ENCODE assay signal across 2 cellular contexts in the genomic region with DNA sequence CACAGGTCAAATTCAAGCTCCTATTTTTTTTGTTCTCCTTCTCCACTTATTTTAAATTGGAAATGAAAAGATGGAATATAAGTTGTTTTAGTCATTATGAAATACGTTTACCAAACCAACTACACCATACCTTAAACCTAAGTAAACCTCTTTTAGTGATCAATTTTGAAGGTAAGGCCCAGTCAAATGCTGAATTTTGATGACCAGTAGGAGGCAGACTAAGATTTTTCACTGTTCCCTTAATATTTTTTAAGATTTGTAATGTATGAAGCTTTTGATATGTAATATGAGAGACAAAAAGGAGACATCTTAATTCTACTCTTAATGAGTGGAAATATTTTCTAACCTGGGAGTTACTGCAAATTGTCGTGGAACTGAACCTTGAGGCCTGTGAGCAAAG.
TF ChIP-seq lines count a peak whose summit lies in the region.

No MANE protein-coding gene starts in this region.

TF ChIP-seq in SK-N-SH, 30 proteins besides CTCF, POLR2A, EP300 and RAD21 (continued from another document):
- TF ChIP-seq, protein P1, sequence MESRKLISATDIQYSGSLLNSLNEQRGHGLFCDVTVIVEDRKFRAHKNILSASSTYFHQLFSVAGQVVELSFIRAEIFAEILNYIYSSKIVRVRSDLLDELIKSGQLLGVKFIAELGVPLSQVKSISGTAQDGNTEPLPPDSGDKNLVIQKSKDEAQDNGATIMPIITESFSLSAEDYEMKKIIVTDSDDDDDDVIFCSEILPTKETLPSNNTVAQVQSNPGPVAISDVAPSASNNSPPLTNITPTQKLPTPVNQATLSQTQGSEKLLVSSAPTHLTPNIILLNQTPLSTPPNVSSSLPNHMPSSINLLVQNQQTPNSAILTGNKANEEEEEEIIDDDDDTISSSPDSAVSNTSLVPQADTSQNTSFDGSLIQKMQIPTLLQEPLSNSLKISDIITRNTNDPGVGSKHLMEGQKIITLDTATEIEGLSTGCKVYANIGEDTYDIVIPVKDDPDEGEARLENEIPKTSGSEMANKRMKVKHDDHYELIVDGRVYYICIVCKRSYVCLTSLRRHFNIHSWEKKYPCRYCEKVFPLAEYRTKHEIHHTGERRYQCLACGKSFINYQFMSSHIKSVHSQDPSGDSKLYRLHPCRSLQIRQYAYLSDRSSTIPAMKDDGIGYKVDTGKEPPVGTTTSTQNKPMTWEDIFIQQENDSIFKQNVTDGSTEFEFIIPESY (IDR thresholded peaks at IDR 0.05; ENCODE audit: borderline replicate concordance, low read depth) = no peak
- TF ChIP-seq, protein P2, sequence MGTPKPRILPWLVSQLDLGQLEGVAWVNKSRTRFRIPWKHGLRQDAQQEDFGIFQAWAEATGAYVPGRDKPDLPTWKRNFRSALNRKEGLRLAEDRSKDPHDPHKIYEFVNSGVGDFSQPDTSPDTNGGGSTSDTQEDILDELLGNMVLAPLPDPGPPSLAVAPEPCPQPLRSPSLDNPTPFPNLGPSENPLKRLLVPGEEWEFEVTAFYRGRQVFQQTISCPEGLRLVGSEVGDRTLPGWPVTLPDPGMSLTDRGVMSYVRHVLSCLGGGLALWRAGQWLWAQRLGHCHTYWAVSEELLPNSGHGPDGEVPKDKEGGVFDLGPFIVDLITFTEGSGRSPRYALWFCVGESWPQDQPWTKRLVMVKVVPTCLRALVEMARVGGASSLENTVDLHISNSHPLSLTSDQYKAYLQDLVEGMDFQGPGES (IDR thresholded peaks at IDR 0.05; ENCODE audit: low read depth, low read length) = no peak
- no peak for TF ChIP-seq MXI1 (IDR thresholded peaks at IDR 0.05; ENCODE audit: low read depth, low read length)
- TF ChIP-seq, protein P3, sequence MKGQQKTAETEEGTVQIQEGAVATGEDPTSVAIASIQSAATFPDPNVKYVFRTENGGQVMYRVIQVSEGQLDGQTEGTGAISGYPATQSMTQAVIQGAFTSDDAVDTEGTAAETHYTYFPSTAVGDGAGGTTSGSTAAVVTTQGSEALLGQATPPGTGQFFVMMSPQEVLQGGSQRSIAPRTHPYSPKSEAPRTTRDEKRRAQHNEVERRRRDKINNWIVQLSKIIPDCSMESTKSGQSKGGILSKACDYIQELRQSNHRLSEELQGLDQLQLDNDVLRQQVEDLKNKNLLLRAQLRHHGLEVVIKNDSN (IDR thresholded peaks at IDR 0.05; ENCODE audit: borderline replicate concordance, low read depth) = no peak

TF ChIP-seq in SK-N-SH treated with all-trans-retinoic acid at 6 μM for 48 hours, 23 proteins besides CTCF, POLR2A, EP300 and RAD21 (continued from another document):
- TF ChIP-seq ARNTL (CRISPR knock-in tag; IDR thresholded peaks at IDR 0.05; ENCODE audit: borderline replicate concordance, low read depth) = no peak
- TF ChIP-seq ISL1 (CRISPR knock-in tag; IDR thresholded peaks at IDR 0.05) = no peak
- TF ChIP-seq RARB (CRISPR knock-in tag; IDR thresholded peaks at IDR 0.05) = no peak
- no peak for TF ChIP-seq ZFP3 (CRISPR knock-in tag; IDR thresholded peaks at IDR 0.05)
- no peak for TF ChIP-seq TCF4 (CRISPR knock-in tag; IDR thresholded peaks at IDR 0.05; ENCODE audit: borderline replicate concordance)
- TF ChIP-seq PPARA (CRISPR knock-in tag; IDR thresholded peaks at IDR 0.05; ENCODE audit: borderline replicate concordance) = no peak
- TF ChIP-seq, protein P4, sequence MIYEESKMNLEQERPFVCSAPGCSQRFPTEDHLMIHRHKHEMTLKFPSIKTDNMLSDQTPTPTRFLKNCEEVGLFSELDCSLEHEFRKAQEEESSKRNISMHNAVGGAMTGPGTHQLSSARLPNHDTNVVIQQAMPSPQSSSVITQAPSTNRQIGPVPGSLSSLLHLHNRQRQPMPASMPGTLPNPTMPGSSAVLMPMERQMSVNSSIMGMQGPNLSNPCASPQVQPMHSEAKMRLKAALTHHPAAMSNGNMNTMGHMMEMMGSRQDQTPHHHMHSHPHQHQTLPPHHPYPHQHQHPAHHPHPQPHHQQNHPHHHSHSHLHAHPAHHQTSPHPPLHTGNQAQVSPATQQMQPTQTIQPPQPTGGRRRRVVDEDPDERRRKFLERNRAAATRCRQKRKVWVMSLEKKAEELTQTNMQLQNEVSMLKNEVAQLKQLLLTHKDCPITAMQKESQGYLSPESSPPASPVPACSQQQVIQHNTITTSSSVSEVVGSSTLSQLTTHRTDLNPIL (CRISPR knock-in tag; IDR thresholded peaks at IDR 0.05; ENCODE audit: low read depth) = no peak
- no peak for TF ChIP-seq TOX (CRISPR knock-in tag; IDR thresholded peaks at IDR 0.05; ENCODE audit: borderline replicate concordance)
- TF ChIP-seq, protein P5, sequence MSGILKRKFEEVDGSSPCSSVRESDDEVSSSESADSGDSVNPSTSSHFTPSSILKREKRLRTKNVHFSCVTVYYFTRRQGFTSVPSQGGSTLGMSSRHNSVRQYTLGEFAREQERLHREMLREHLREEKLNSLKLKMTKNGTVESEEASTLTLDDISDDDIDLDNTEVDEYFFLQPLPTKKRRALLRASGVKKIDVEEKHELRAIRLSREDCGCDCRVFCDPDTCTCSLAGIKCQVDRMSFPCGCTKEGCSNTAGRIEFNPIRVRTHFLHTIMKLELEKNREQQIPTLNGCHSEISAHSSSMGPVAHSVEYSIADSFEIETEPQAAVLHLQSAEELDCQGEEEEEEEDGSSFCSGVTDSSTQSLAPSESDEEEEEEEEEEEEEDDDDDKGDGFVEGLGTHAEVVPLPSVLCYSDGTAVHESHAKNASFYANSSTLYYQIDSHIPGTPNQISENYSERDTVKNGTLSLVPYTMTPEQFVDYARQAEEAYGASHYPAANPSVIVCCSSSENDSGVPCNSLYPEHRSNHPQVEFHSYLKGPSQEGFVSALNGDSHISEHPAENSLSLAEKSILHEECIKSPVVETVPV (CRISPR knock-in tag; IDR thresholded peaks at IDR 0.05) = no peak
- TF ChIP-seq, protein P6, sequence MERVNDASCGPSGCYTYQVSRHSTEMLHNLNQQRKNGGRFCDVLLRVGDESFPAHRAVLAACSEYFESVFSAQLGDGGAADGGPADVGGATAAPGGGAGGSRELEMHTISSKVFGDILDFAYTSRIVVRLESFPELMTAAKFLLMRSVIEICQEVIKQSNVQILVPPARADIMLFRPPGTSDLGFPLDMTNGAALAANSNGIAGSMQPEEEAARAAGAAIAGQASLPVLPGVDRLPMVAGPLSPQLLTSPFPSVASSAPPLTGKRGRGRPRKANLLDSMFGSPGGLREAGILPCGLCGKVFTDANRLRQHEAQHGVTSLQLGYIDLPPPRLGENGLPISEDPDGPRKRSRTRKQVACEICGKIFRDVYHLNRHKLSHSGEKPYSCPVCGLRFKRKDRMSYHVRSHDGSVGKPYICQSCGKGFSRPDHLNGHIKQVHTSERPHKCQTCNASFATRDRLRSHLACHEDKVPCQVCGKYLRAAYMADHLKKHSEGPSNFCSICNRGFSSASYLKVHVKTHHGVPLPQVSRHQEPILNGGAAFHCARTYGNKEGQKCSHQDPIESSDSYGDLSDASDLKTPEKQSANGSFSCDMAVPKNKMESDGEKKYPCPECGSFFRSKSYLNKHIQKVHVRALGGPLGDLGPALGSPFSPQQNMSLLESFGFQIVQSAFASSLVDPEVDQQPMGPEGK (CRISPR knock-in tag; IDR thresholded peaks at IDR 0.05; ENCODE audit: borderline replicate concordance) = no peak
- no peak for TF ChIP-seq SNAI2 (CRISPR knock-in tag; IDR thresholded peaks at IDR 0.05)
TF ChIP-seq in SK-N-SH treated with all-trans-retinoic acid at 6 μM for 48 hours: peak in this region for 0.
